21 cellular contexts compared by ENCODE assay signal in genomic region chr4:86837651-86838050, GRCh38. TPM values are rescaled to one million over a fixed set of nuclear protein-coding genes. Genes with fewer than 3 reads are reported as not detected.
A peak's percentile ranks its signal among the peaks of the same experiment; 100 is the strongest.
DNase-seq lines count a peak whose midpoint lies in the region; ATAC-seq and TF ChIP-seq lines count a peak whose summit lies in the region.
"Had no signal": no experiment of that assay in that cellular context is flagged by ENCODE, and none has a peak within 500 bp of the region (broad histone marks: within the 10 kb centered on the region; RNA-seq: fewer than 3 reads in every experiment).

No MANE protein-coding gene starts in this region.

- no peak overlapping the region for H3K27ac ChIP-seq in upper lobe of right lung
- H3K27ac ChIP-seq: GM23248, KMS-11, PC-9 had no signal

- H3K9me3 ChIP-seq in upper lobe of right lung = no peaks in the 10 kb centered on the region
- H3K9me3 ChIP-seq: BE2C had no signal

- no peaks in the 10 kb centered on the region for H3K36me3 ChIP-seq in upper lobe of right lung
- H3K36me3 ChIP-seq: BE2C had no signal

- DNase-seq in NCI-H524 (lab: John Stamatoyannopoulos, UW) (peak; percentile 34 to 67), NCI-H524 treated with DMSO at 0.1 percent for 48 hours (lab: John Stamatoyannopoulos, UW) (no peak), NCI-H69 (lab: John Stamatoyannopoulos, UW) (peak; percentile 36), fibroblast of villous mesenchyme (ENCODE audit: low read depth) (peak; percentile 45), upper lobe of right lung (no peak), GF-D8 (lab: John Stamatoyannopoulos, UW) (no peak)
- DNase-seq: BE2C, DMS79, GM23248, H9, NCI-H1436 treated with DMSO at 0.1 percent for 48 hours, NCI-H2171, NCI-H345, NCI-H526 treated with DMSO at 0.1 percent for 48 hours, PC-9, RPMI8226, SHP77 had no signal

- H3K4me3 ChIP-seq in fibroblast of villous mesenchyme (ENCODE audit: low read depth, low read length) = no peak overlapping the region
- H3K4me3 ChIP-seq in upper lobe of right lung = no peak overlapping the region
- H3K4me3 ChIP-seq: GM23248, PC-9 had no signal

- ATAC-seq in upper lobe of right lung = peak; percentile 24
- ATAC-seq in HG03521 (IDR thresholded peaks at IDR 0.05; ENCODE audit: unreplicated experiment) = no peak
- no peak for ATAC-seq in GM18861 (IDR thresholded peaks at IDR 0.05; ENCODE audit: unreplicated experiment)

- no peaks in the 10 kb centered on the region for H3K27me3 ChIP-seq in upper lobe of right lung
- H3K27me3 ChIP-seq: BE2C had no signal

- no peaks in the 10 kb centered on the region for H3K4me1 ChIP-seq in upper lobe of right lung
- H3K4me1 ChIP-seq: BE2C had no signal

- intact Hi-C loops in upper lobe of right lung (cut with DNase I) = no loop called here

- TF ChIP-seq CTCF in fibroblast of villous mesenchyme (IDR thresholded peaks at IDR 0.05; ENCODE audit: insufficient read depth, low read depth, low read length) = no peak
- TF ChIP-seq CTCF in upper lobe of right lung (IDR thresholded peaks at IDR 0.05) = no peak

RNA-seq across cellular contexts. Expression of gene SLC10A6, which starts 11.5 kb away (rescaled TPM):
- total RNA-seq in fibroblast of villous mesenchyme (under 0.01 TPM in 1 of 2 replicates, not detected in the other), upper lobe of right lung (0.87 TPM)
- total RNA-seq: A172, GM23248, H9, PC-9 had no signal

RNA-seq across cellular contexts. Expression of gene C4orf36, which starts 54.6 kb away (rescaled TPM):
- total RNA-seq in fibroblast of villous mesenchyme = 0.64 and 1.3 TPM in 2 replicates
- 2.3 TPM for total RNA-seq in upper lobe of right lung
- total RNA-seq: A172, PC-9 had no signal

Comparison
In these comparisons a context has a peak if more than half of its experiments do, and no peak if none do; other contexts are left out.
1. DNase-seq: peak in NCI-H524 (2 of 2), NCI-H69 (single experiment) and fibroblast of villous mesenchyme (single experiment); none in NCI-H524 treated with DMSO at 0.1 percent for 48 hours (single experiment), upper lobe of right lung (single experiment) and GF-D8 (single experiment).